ENCODE assay signal across 10 cellular contexts in genomic region chr18:26546170-26546874, GRCh38. TPM values are rescaled to one million over a fixed set of nuclear protein-coding genes. Genes with fewer than 3 reads are reported as not detected.
DNase-seq lines count a peak whose midpoint lies in the region; ATAC-seq and TF ChIP-seq lines count a peak whose summit lies in the region.
"Had no signal": no experiment of that assay in that cellular context is flagged by ENCODE, and none has a peak within 500 bp of the region (broad histone marks: within the 10 kb centered on the region; RNA-seq: fewer than 3 reads in every experiment).

No MANE protein-coding gene starts in this region.

- ATAC-seq in WTC11 (no peak), GM21576 (IDR thresholded peaks at IDR 0.05; ENCODE audit: unreplicated experiment) (no peak), GM21737 (IDR thresholded peaks at IDR 0.05; ENCODE audit: unreplicated experiment) (no peak)

- H3K36me3 Mint-ChIP-seq in activated CD4-positive, alpha-beta T cell treated with anti-CD3 and anti-CD28 coated beads, Interleukin-2, amount 10 ng/mL, durations not matched to agents 24 days and 14 days (ENCODE audit: low read depth) = peaks cover 5% of the 10 kb centered on the region
- no peaks in the 10 kb centered on the region; the same call in 1 of the 2 replicates for H3K36me3 Mint-ChIP-seq in WTC11

- peak overlapping the region; percentile 2 to 26 for H3K4me3 ChIP-seq in foreskin fibroblast (ENCODE audit: low read depth in 1 of 2, low read length in 2 of 2)
- peak overlapping the region; percentile 25 for H3K4me3 ChIP-seq in skeletal muscle cell (ENCODE audit: low read depth, low read length)
- H3K4me3 ChIP-seq: colonic mucosa had no signal

- TF ChIP-seq CTCF in WTC11 (IDR thresholded peaks at IDR 0.05) = no peak
- TF ChIP-seq CTCF in foreskin fibroblast (IDR thresholded peaks at IDR 0.05; ENCODE audit: low read depth, low read length) = no peak

- H3K27ac Mint-ChIP-seq in activated CD4-positive, alpha-beta T cell treated with anti-CD3 and anti-CD28 coated beads, Interleukin-2, amount 10 ng/mL, durations not matched to agents 24 days and 14 days = no peak overlapping the region
- H3K27ac Mint-ChIP-seq in WTC11 = no peak overlapping the region

- POLR2A ChIA-PET in WTC11 (lab: Charles Lee) = interaction anchor here (0.6 kb wide), 1 partner anchor 805 kb away, joined by 3 read pairs; no protein-coding TSS in a partner anchor

- DNase-seq in activated CD4-positive, alpha-beta T cell treated with anti-CD3 and anti-CD28 coated beads, Interleukin-2, amount 10 ng/mL, durations not matched to agents 24 days and 14 days = no peak
- no peak for DNase-seq in activated CD4-positive, alpha-beta T cell treated with anti-CD3 and anti-CD28 coated beads, Interleukin-2, amount 50 U/mL, for 1 hour
- DNase-seq in WTC11 (ENCODE audit: low spot score) (no peak), foreskin fibroblast (peak in 1 of 2 donors; percentile 25), skeletal muscle cell (ENCODE audit: low read depth) (no peak), EL (no peak)
- DNase-seq: KG1 had no signal

- intact Hi-C loops in activated CD4-positive, alpha-beta T cell treated with anti-CD3 and anti-CD28 coated beads, Interleukin-2, amount 10 ng/mL, durations not matched to agents 24 days and 14 days (cut with micrococcal nuclease) = loop anchor here (5.0 to 10.0 kb wide), 5 partner anchors 89 to 1192 kb away; partner anchors contain the start of genes SS18, TAF4B and ZNF521

- H3K9me3 Mint-ChIP-seq in activated CD4-positive, alpha-beta T cell treated with anti-CD3 and anti-CD28 coated beads, Interleukin-2, amount 10 ng/mL, durations not matched to agents 24 days and 14 days = no peaks in the 10 kb centered on the region
- H3K9me3 Mint-ChIP-seq in WTC11 = no peaks in the 10 kb centered on the region

- CTCF ChIA-PET in WTC11 (lab: Charles Lee) = interaction anchor here (0.8 to 3.3 kb wide), 9 partner anchors 21 to 163 kb away, joined by 3 to 28 read pairs (median 14); no protein-coding TSS in a partner anchor

- H3K4me3 Mint-ChIP-seq in activated CD4-positive, alpha-beta T cell treated with anti-CD3 and anti-CD28 coated beads, Interleukin-2, amount 10 ng/mL, durations not matched to agents 24 days and 14 days = peak overlapping the region; percentile 55
- peak overlapping the region; percentile 80 for H3K4me3 Mint-ChIP-seq in WTC11

- peaks cover 15% of the 10 kb centered on the region for H3K27me3 Mint-ChIP-seq in activated CD4-positive, alpha-beta T cell treated with anti-CD3 and anti-CD28 coated beads, Interleukin-2, amount 10 ng/mL, durations not matched to agents 24 days and 14 days
- H3K27me3 Mint-ChIP-seq in WTC11 (ENCODE audit: low read depth) = peaks cover 48% of the 10 kb centered on the region

- peaks cover 8% of the 10 kb centered on the region for H3K4me1 Mint-ChIP-seq in activated CD4-positive, alpha-beta T cell treated with anti-CD3 and anti-CD28 coated beads, Interleukin-2, amount 10 ng/mL, durations not matched to agents 24 days and 14 days
- H3K4me1 Mint-ChIP-seq in WTC11 = peaks cover 53% of the 10 kb centered on the region

TF ChIP-seq in WTC11, 78 proteins besides CTCF, POLR2A, EP300 and RAD21 (continues in another document):
- TF ChIP-seq ZNF425 (CRISPR knock-in tag; conservative IDR thresholded peaks at IDR 0.05) = no peak
- TF ChIP-seq NR1H2 (CRISPR knock-in tag; IDR thresholded peaks at IDR 0.05) = no peak
- no peak for TF ChIP-seq MAX (CRISPR knock-in tag; IDR thresholded peaks at IDR 0.05)
- TF ChIP-seq ZNF671 (CRISPR knock-in tag; IDR thresholded peaks at IDR 0.05) = no peak
- TF ChIP-seq ATF3 (CRISPR knock-in tag; conservative IDR thresholded peaks at IDR 0.05) = no peak
- TF ChIP-seq ZNF121 (CRISPR knock-in tag; IDR thresholded peaks at IDR 0.05) = no peak
- no peak for TF ChIP-seq ZNF423 (CRISPR knock-in tag; IDR thresholded peaks at IDR 0.05)
- no peak for TF ChIP-seq FOXP4 (CRISPR knock-in tag; IDR thresholded peaks at IDR 0.05)
- no peak for TF ChIP-seq ZNF416 (CRISPR knock-in tag; IDR thresholded peaks at IDR 0.05)
- TF ChIP-seq MLX (CRISPR knock-in tag; IDR thresholded peaks at IDR 0.05) = no peak
- TF ChIP-seq HMGXB4 (CRISPR knock-in tag; IDR thresholded peaks at IDR 0.05) = no peak
- TF ChIP-seq IRF2 (CRISPR knock-in tag; IDR thresholded peaks at IDR 0.05; ENCODE audit: borderline replicate concordance, low read depth) = no peak
- no peak for TF ChIP-seq ERG (CRISPR knock-in tag; IDR thresholded peaks at IDR 0.05)
- TF ChIP-seq E2F5 (CRISPR knock-in tag; IDR thresholded peaks at IDR 0.05) = no peak

RNA-seq across cellular contexts. Expression of gene KCTD1, which starts 2.0 kb away (rescaled TPM):
- total RNA-seq in activated CD4-positive, alpha-beta T cell treated with anti-CD3 and anti-CD28 coated beads, Interleukin-2, amount 10 ng/mL, durations not matched to agents 24 days and 14 days = 4.7 and 5.0 TPM in 2 replicates
- 16.9 to 23.3 TPM (median 18.7 TPM) in 3 replicates for total RNA-seq in WTC11 (2021)
